In genomic region chr10:132984008-132984295, GRCh38 we compare ENCODE assay signal across 24 cellular contexts. TPM values are rescaled to one million over a fixed set of nuclear protein-coding genes. Genes with fewer than 3 reads are reported as not detected.
"Had no signal": no experiment of that assay in that cellular context is flagged by ENCODE, and none has a peak within 500 bp of the region (broad histone marks: within the 10 kb centered on the region; RNA-seq: fewer than 3 reads in every experiment).

No MANE protein-coding gene starts in this region.

- H3K36me3 ChIP-seq: neural progenitor cell, ovary, prostate gland, stomach, thyroid gland, transverse colon, upper lobe of left lung had no signal

- H3K4me2 ChIP-seq: neural progenitor cell had no signal

- H3K4me1 Mint-ChIP-seq: immature natural killer cell; naive thymus-derived CD8-positive, alpha-beta T cell; stimulated activated naive B cell treated with anti-CD40 and anti-IgM and Interleukin-4, amounts not matched to agents 10 μg/mL and 1 μg/mL and 100 μg/mL, for 72 hours had no signal

- H3K36me3 Mint-ChIP-seq: immature natural killer cell; naive thymus-derived CD8-positive, alpha-beta T cell; neural progenitor cell; stimulated activated naive B cell treated with anti-CD40 and anti-IgM and Interleukin-4, amounts not matched to agents 10 μg/mL and 1 μg/mL and 100 μg/mL, for 72 hours had no signal

- H3K9ac ChIP-seq: neural progenitor cell had no signal

- ATAC-seq: left lobe of liver; naive thymus-derived CD8-positive, alpha-beta T cell; right cardiac atrium; sciatic nerve; stimulated activated naive B cell treated with anti-CD40 and anti-IgM and Interleukin-4, amounts not matched to agents 10 μg/mL and 1 μg/mL and 100 μg/mL, for 72 hours; stimulated activated naive CD8-positive, alpha-beta T cell treated with anti-CD3 and anti-CD28 coated beads, Interleukin-15, Interleukin-2, amounts not matched to agents 100 U/mL and 50 U/mL, for 24 hours had no signal

- H3K4me1 ChIP-seq: prostate gland, testis, thyroid gland, transverse colon had no signal

- H3K9me3 ChIP-seq: ovary, prostate gland, stomach, testis, thyroid gland, transverse colon, upper lobe of left lung had no signal

- H3K27ac Mint-ChIP-seq: immature natural killer cell; neural progenitor cell; stimulated activated naive B cell treated with anti-CD40 and anti-IgM and Interleukin-4, amounts not matched to agents 10 μg/mL and 1 μg/mL and 100 μg/mL, for 72 hours had no signal

- H3K4me3 ChIP-seq: neural progenitor cell, ovary, prostate gland, skin epidermis, stomach, testis, thyroid gland, transverse colon, upper lobe of left lung had no signal

- H3K9me3 Mint-ChIP-seq: immature natural killer cell; naive thymus-derived CD8-positive, alpha-beta T cell; nephron; neural progenitor cell; stimulated activated naive B cell treated with anti-CD40 and anti-IgM and Interleukin-4, amounts not matched to agents 10 μg/mL and 1 μg/mL and 100 μg/mL, for 72 hours had no signal

- H3K27me3 ChIP-seq: ovary, testis, thyroid gland, upper lobe of left lung had no signal

- H3K4me3 Mint-ChIP-seq: immature natural killer cell; naive thymus-derived CD8-positive, alpha-beta T cell; nephron; neural progenitor cell; stimulated activated naive B cell treated with anti-CD40 and anti-IgM and Interleukin-4, amounts not matched to agents 10 μg/mL and 1 μg/mL and 100 μg/mL, for 72 hours had no signal

- H2AFZ ChIP-seq: neural progenitor cell had no signal

- H3K27ac ChIP-seq: neural progenitor cell, ovary, prostate gland, skin epidermis, stomach, testis, thyroid gland, transverse colon, upper lobe of left lung had no signal

- DNase-seq: head of caudate nucleus; immature natural killer cell; mesenchymal stem cell; ovary; retina; stimulated activated CD4-positive, alpha-beta T cell treated with anti-CD3 and anti-CD28 coated beads, Interleukin-12 subunit alpha, Interleukin-12 subunit beta, amount 100 ng/mL, for 4 hours; stimulated activated CD4-positive, alpha-beta T cell treated with anti-CD3 and anti-CD28 coated beads, Interleukin-15, amount 100 ng/mL, for 24 hours; stimulated activated CD4-positive, alpha-beta T cell treated with anti-CD3 and anti-CD28 coated beads, Interleukin-2, amount 100 ng/mL, for 24 hours; stimulated activated CD4-positive, alpha-beta T cell treated with anti-CD3 and anti-CD28 coated beads, Interleukin-4, amount 100 ng/mL, for 1 hour; stimulated activated naive B cell treated with anti-CD40 and anti-IgM and Interleukin-4, amounts not matched to agents 10 μg/mL and 1 μg/mL and 100 μg/mL, for 72 hours; stimulated activated naive CD8-positive, alpha-beta T cell treated with anti-CD3 and anti-CD28 coated beads, Interleukin-15, Interleukin-2, amounts not matched to agents 100 U/mL and 50 U/mL, for 24 hours; stomach; testis; thyroid gland; transverse colon had no signal

RNA-seq across cellular contexts. Expression of gene CFAP46, which starts 41.6 kb away (rescaled TPM):
- total RNA-seq: naive thymus-derived CD8-positive, alpha-beta T cell; transverse colon had no signal
- polyA plus RNA-seq: immature natural killer cell; naive thymus-derived CD8-positive, alpha-beta T cell had no signal
